ENCODE assay signal across 20 cellular contexts in the genomic region with DNA sequence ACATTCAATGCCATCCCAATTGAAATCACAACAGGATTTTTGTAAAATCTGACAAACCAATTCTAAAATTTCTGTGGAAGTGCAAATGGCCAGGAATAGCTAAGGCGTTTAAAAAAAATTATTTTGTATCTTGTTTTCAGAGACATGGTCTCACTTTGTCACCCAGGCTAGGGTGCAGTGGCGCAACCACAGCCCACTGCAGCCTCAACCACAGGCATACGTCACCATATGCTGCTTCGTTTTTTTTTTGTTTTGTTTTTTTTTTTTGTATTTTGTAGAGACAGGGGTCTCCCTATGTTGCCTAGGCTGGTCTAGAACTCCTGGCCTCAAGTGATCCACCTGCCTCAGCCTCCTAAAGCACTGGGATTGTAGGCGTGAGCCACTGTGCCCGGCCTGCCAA.
"Had no signal": no experiment of that assay in that cellular context is flagged by ENCODE, and none has a peak within 500 bp of the region (broad histone marks: within the 10 kb centered on the region; RNA-seq: fewer than 3 reads in every experiment).

No MANE protein-coding gene starts in this region.

- H3K4me3 ChIP-seq: coronary artery, left lung, sigmoid colon, spleen, testis had no signal

- H3K27me3 ChIP-seq: brain microvascular endothelial cell, left lung, sigmoid colon, spleen, testis had no signal

- DNase-seq: activated CD4-positive, alpha-beta T cell treated with anti-CD3 and anti-CD28 coated beads for 1 hour; activated CD4-positive, alpha-beta T cell treated with anti-CD3 and anti-CD28 coated beads, Interleukin-2, amount 50 U/mL, for 4 hours; activated effector memory CD4-positive, alpha-beta T cell treated with anti-CD3 and anti-CD28 coated beads, Interleukin-2, amount 50 U/mL, for 16 hours; activated T-cell treated with anti-CD3 and anti-CD28 coated beads, Interleukin-2, amount 50 U/mL, for 48 hours; anterior cingulate cortex; brain microvascular endothelial cell; head of caudate nucleus; kidney; left lung; occipital lobe; posterior cingulate gyrus; sigmoid colon; spleen; T-helper 17 cell; testis; WERI-Rb-1 had no signal

- H3K27ac Mint-ChIP-seq: activated naive CD8-positive, alpha-beta T cell; mesothelial cell of epicardium; T-helper 17 cell; type B pancreatic cell had no signal

- H3K9me3 ChIP-seq: left lung, sigmoid colon, testis had no signal

- ATAC-seq: left lung, T-helper 17 cell had no signal

- H3K4me1 Mint-ChIP-seq: mesothelial cell of epicardium, T-helper 17 cell had no signal

- H3K4me1 ChIP-seq: left lung, sigmoid colon, spleen, testis had no signal

- H3K27me3 Mint-ChIP-seq: activated naive CD8-positive, alpha-beta T cell; T-helper 17 cell; type B pancreatic cell had no signal

- H3K4me3 Mint-ChIP-seq: activated naive CD8-positive, alpha-beta T cell; mesothelial cell of epicardium; T-helper 17 cell; type B pancreatic cell had no signal

- H3K27ac ChIP-seq: brain microvascular endothelial cell, coronary artery, left lung, sigmoid colon, spleen, testis, WERI-Rb-1 had no signal
